Comparison of ENCODE assay signal across 1 cellular context in genomic region chr6:32116674-32117073, GRCh38.
TF ChIP-seq lines count a peak whose summit lies in the region.

No MANE protein-coding gene starts in this region.

TF ChIP-seq in HepG2, 621 proteins besides CTCF, POLR2A, EP300 and RAD21:
- TF ChIP-seq STAG1 (CRISPR knock-in tag; IDR thresholded peaks at IDR 0.05) (peak; percentile 38), SMC3 (IDR thresholded peaks at IDR 0.05; ENCODE audit: low read length) (peak; percentile 52; the same call in 1 of the 2 replicates), KDM4B (CRISPR knock-in tag; IDR thresholded peaks at IDR 0.05) (no peak), HNF1B (CRISPR knock-in tag; IDR thresholded peaks at IDR 0.05) (0 out of 2 replicates have a peak, but pooled peaks have one; percentile 16), ZNF891 (CRISPR knock-in tag; IDR thresholded peaks at IDR 0.05) (no peak), ZNF282 (IDR thresholded peaks at IDR 0.05; ENCODE audit: partially characterized antibody) (no peak), ZBTB33 (CRISPR knock-in tag; IDR thresholded peaks at IDR 0.05) (peak; percentile 16; the same call in 1 of the 2 replicates), ZNF501 (CRISPR knock-in tag; IDR thresholded peaks at IDR 0.05) (0 out of 2 replicates have a peak, but pooled peaks have one; percentile 32), NR2F1 (CRISPR knock-in tag; IDR thresholded peaks at IDR 0.05) (no peak), SRSF1 (optimal IDR thresholded peaks at IDR 0.05; ENCODE audit: low read depth, low read length) (no peak)
